9 cellular contexts compared by ENCODE assay signal in the genomic region with DNA sequence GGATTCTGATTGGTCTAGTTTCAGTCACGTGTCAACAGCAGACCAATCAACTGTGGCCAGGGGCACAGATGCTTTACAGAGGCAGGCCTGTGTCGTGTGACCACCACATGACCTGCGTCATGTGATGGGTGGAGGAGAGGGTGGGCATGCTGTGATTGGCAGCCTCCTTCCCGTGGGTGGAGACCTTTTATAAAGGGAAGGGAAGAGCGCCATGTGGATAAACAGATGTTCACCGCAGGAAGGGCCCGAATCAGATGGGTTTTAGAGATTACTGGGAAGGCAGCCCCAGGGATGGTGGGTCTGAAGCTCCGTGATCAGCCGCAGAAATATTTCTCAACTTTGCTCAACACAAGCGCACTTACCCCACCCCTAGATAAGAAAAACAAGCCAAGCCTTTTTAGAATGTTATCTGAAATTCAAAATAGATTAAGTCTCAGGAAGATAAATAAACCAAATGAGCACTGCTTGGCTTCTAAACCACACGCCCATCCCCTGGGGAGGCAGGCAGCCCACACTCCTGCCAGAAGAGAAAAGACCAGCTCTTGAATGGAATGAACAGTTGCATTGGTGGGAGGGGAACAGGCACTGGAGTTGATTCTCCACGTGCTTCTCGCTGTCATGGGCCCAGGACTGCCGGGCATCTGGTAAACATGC. TPM values are rescaled to one million over a fixed set of nuclear protein-coding genes. Genes with fewer than 3 reads are reported as not detected.
DNase-seq lines count a peak whose midpoint lies in the region; ATAC-seq and TF ChIP-seq lines count a peak whose summit lies in the region.
"Had no signal": no experiment of that assay in that cellular context is flagged by ENCODE, and none has a peak within 500 bp of the region (broad histone marks: within the 10 kb centered on the region; RNA-seq: fewer than 3 reads in every experiment).

No MANE protein-coding gene starts in this region.

- BruUV-seq in HCT116 (replicated peaks; lab: Mats Ljungman, UMichigan), result no TSS peak

- H3K4me3 ChIP-seq in HCT116 (replicated peaks in 1 of 2; ENCODE audit: low read depth in 1 of 2, low read length in 2 of 2), result no peak overlapping the region

- peaks cover 4 to 22% of the 10 kb centered on the region in 2 experiments; a peak in 2 of 4 replicates for H3K4me1 ChIP-seq in HCT116 (ENCODE audit: control insufficient read depth in 1 of 2, insufficient read depth in 2 of 2, low read length in 2 of 2)

- intact Hi-C loops in HCT116 (cut with micrococcal nuclease) (no loop called here), Right ventricle myocardium superior (cut with DNase I) (no loop called here)

- no peaks in the 10 kb centered on the region for H4K20me1 ChIP-seq in HCT116 (ENCODE audit: insufficient read depth)

- no peak overlapping the region for H3K27ac ChIP-seq in HCT116 (ENCODE audit: low read depth, low read length)

- no peak overlapping the region for H3K9ac ChIP-seq in HCT116 (ENCODE audit: low read length)

- POLR2A ChIA-PET in HCT116 (lab: Charles Lee), result no interaction called here

- no peaks in the 10 kb centered on the region for H3K36me3 ChIP-seq in HCT116 (ENCODE audit: control insufficient read depth in 1 of 2, insufficient read depth in 2 of 2, low read length in 2 of 2)

- peaks cover 14% of the 10 kb centered on the region for H3K4me1 Mint-ChIP-seq in stimulated activated effector memory CD8-positive, alpha-beta T cell treated with anti-CD3 and anti-CD28 coated beads, Interleukin-12 subunit alpha, Interleukin-12 subunit beta, amount 100 ng/mL, for 72 hours

- H3K27ac Mint-ChIP-seq in stimulated activated effector memory CD8-positive, alpha-beta T cell treated with anti-CD3 and anti-CD28 coated beads, Interleukin-12 subunit alpha, Interleukin-12 subunit beta, amount 100 ng/mL, for 72 hours, result peak overlapping the region; percentile 3

- H2AFZ ChIP-seq in HCT116 (ENCODE audit: low read depth, low read length, poor library complexity, severe bottlenecking), result no peak overlapping the region

- no peak overlapping the region for H3K4me2 ChIP-seq in HCT116 (ENCODE audit: low read length)

- no peak for TF ChIP-seq CTCF in HCT116 (IDR thresholded peaks at IDR 0.05 in 2 of 3, conservative IDR thresholded peaks at IDR 0.05 in 1 of 3; ENCODE audit: borderline replicate concordance in 1 of 3, insufficient read depth in 1 of 3, low read depth in 2 of 3, low read length in 2 of 3)

- H3K36me3 Mint-ChIP-seq in stimulated activated effector memory CD8-positive, alpha-beta T cell treated with anti-CD3 and anti-CD28 coated beads, Interleukin-12 subunit alpha, Interleukin-12 subunit beta, amount 100 ng/mL, for 72 hours, result no peaks in the 10 kb centered on the region

- H3K27me3 ChIP-seq in HCT116 (ENCODE audit: insufficient read depth, low read length), result no peaks in the 10 kb centered on the region

- no peaks in the 10 kb centered on the region for H3K9me3 ChIP-seq in HCT116 (ENCODE audit: control insufficient read depth in 1 of 2, insufficient read depth in 1 of 2, low read depth in 1 of 2, low read length in 2 of 2)

- no peak overlapping the region for H3K4me3 Mint-ChIP-seq in stimulated activated effector memory CD8-positive, alpha-beta T cell treated with anti-CD3 and anti-CD28 coated beads, Interleukin-12 subunit alpha, Interleukin-12 subunit beta, amount 100 ng/mL, for 72 hours
- H3K4me3 Mint-ChIP-seq: activated T-cell treated with anti-CD3 and anti-CD28 coated beads, Interleukin-2, amount 50 U/mL, for 4 hours had no signal

- RAD21 ChIA-PET in HCT116 (lab: Charles Lee; ENCODE audit: low non-redundant PET in 1 of 2, low total read pairs in 2 of 2, uncharacterized antibody in 2 of 2, unreplicated experiment in 2 of 2), result no interaction called here

- no peak for TF ChIP-seq POLR2A in HCT116 (IDR thresholded peaks at IDR 0.05; ENCODE audit: borderline replicate concordance, extremely low read depth, insufficient read depth, insufficient read length)

- TF ChIP-seq RAD21 in HCT116 (IDR thresholded peaks at IDR 0.05; ENCODE audit: low read depth), result no peak

- H3K9me2 ChIP-seq in HCT116 (ENCODE audit: insufficient read depth), result no peaks in the 10 kb centered on the region

- CTCF ChIA-PET in HCT116 (lab: Charles Lee), result no interaction called here

- H3K9me3 Mint-ChIP-seq in stimulated activated effector memory CD8-positive, alpha-beta T cell treated with anti-CD3 and anti-CD28 coated beads, Interleukin-12 subunit alpha, Interleukin-12 subunit beta, amount 100 ng/mL, for 72 hours, result no peaks in the 10 kb centered on the region
- H3K9me3 Mint-ChIP-seq: activated T-cell treated with anti-CD3 and anti-CD28 coated beads, Interleukin-2, amount 50 U/mL, for 4 hours had no signal

- ATAC-seq in HCT116 (peak; percentile 85), SK-N-SH treated with all-trans-retinoic acid at 6 μM for 48 hours (peak; percentile 71; the same call in 2 of the 3 replicates), Right ventricle myocardium superior (ENCODE audit: poor library complexity) (peak; percentile 76), GM21737 (IDR thresholded peaks at IDR 0.05; ENCODE audit: unreplicated experiment) (no peak)
- ATAC-seq in stimulated activated effector memory CD8-positive, alpha-beta T cell treated with anti-CD3 and anti-CD28 coated beads, Interleukin-12 subunit alpha, Interleukin-12 subunit beta, amount 100 ng/mL, for 72 hours, result no peak

- DNase-seq in HCT116 (ENCODE audit: low read depth, low spot score) (peak; percentile 18), Right ventricle myocardium superior (peak; percentile 80), NCI-H1417 treated with DMSO at 0.1 percent for 48 hours (lab: John Stamatoyannopoulos, UW) (no peak), NCI-H128 (lab: John Stamatoyannopoulos, UW; ENCODE audit: unreplicated experiment) (no peak)
- DNase-seq in stimulated activated effector memory CD8-positive, alpha-beta T cell treated with anti-CD3 and anti-CD28 coated beads, Interleukin-12 subunit alpha, Interleukin-12 subunit beta, amount 100 ng/mL, for 72 hours (ENCODE audit: low spot score in 2 of 2), result no peak
- DNase-seq in activated CD4-positive, alpha-beta T cell treated with anti-CD3 and anti-CD28 coated beads for 1 hour, result no peak
- DNase-seq: activated T-cell treated with anti-CD3 and anti-CD28 coated beads, Interleukin-2, amount 50 U/mL, for 4 hours had no signal

- no peaks in the 10 kb centered on the region for H3K79me2 ChIP-seq in HCT116 (ENCODE audit: insufficient read depth, low read length)

TF ChIP-seq in HCT116, 20 proteins besides CTCF, POLR2A, EP300 and RAD21 (continues in another document):
- TF ChIP-seq ELF1 (IDR thresholded peaks at IDR 0.05; ENCODE audit: borderline replicate concordance, low read depth) (no peak), EZH2phosphoT487 (IDR thresholded peaks at IDR 0.05; ENCODE audit: borderline replicate concordance) (no peak), YY1 (IDR thresholded peaks at IDR 0.05; ENCODE audit: extremely low read depth, insufficient replicate concordance, low read depth, low read length) (no peak), EGR1 (IDR thresholded peaks at IDR 0.05; ENCODE audit: low read depth) (no peak), SRF (IDR thresholded peaks at IDR 0.05; ENCODE audit: low read depth) (no peak), JUND (IDR thresholded peaks at IDR 0.05) (no peak), ZFX (IDR thresholded peaks at IDR 0.05) (no peak)
- TF ChIP-seq, protein P1, sequence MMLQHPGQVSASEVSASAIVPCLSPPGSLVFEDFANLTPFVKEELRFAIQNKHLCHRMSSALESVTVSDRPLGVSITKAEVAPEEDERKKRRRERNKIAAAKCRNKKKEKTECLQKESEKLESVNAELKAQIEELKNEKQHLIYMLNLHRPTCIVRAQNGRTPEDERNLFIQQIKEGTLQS (IDR thresholded peaks at IDR 0.05), result no peak

TF ChIP-seq in SK-N-SH treated with all-trans-retinoic acid at 6 μM for 48 hours, 23 proteins besides CTCF, POLR2A, EP300 and RAD21:
- TF ChIP-seq, protein P2, sequence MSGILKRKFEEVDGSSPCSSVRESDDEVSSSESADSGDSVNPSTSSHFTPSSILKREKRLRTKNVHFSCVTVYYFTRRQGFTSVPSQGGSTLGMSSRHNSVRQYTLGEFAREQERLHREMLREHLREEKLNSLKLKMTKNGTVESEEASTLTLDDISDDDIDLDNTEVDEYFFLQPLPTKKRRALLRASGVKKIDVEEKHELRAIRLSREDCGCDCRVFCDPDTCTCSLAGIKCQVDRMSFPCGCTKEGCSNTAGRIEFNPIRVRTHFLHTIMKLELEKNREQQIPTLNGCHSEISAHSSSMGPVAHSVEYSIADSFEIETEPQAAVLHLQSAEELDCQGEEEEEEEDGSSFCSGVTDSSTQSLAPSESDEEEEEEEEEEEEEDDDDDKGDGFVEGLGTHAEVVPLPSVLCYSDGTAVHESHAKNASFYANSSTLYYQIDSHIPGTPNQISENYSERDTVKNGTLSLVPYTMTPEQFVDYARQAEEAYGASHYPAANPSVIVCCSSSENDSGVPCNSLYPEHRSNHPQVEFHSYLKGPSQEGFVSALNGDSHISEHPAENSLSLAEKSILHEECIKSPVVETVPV (CRISPR knock-in tag; IDR thresholded peaks at IDR 0.05), result no peak
- TF ChIP-seq ZNF565 (CRISPR knock-in tag; conservative IDR thresholded peaks at IDR 0.05; ENCODE audit: low read depth) (no peak), ARNTL (CRISPR knock-in tag; IDR thresholded peaks at IDR 0.05; ENCODE audit: borderline replicate concordance, low read depth) (no peak), TCF4 (CRISPR knock-in tag; IDR thresholded peaks at IDR 0.05; ENCODE audit: borderline replicate concordance) (peak; percentile 70; the same call in 1 of the 2 replicates), BACH2 (CRISPR knock-in tag; IDR thresholded peaks at IDR 0.05; ENCODE audit: borderline replicate concordance) (no peak)
TF ChIP-seq in SK-N-SH treated with all-trans-retinoic acid at 6 μM for 48 hours: peak in this region for 1.

RNA-seq across cellular contexts. Expression of a gene that starts 43.6 kb away (rescaled TPM):
- total RNA-seq in HCT116 (2021; ENCODE audit: unreplicated experiment), result 0.66 TPM
- polyA plus RNA-seq in HCT116 (2012), result 0.38 and 0.75 TPM in 2 replicates
- total RNA-seq in Right ventricle myocardium superior, result not detected

Comparison
In these comparisons a context has a peak if more than half of its experiments do, and no peak if none do; other contexts are left out.
1. ATAC-seq: peak in HCT116 (single experiment), SK-N-SH treated with all-trans-retinoic acid at 6 μM for 48 hours (single experiment) and Right ventricle myocardium superior (single experiment); none in stimulated activated effector memory CD8-positive, alpha-beta T cell treated with anti-CD3 and anti-CD28 coated beads, Interleukin-12 subunit alpha, Interleukin-12 subunit beta, amount 100 ng/mL, for 72 hours (single experiment) and GM21737 (single experiment).
2. DNase-seq: peak in HCT116 (single experiment) and Right ventricle myocardium superior (single experiment); none in stimulated activated effector memory CD8-positive, alpha-beta T cell treated with anti-CD3 and anti-CD28 coated beads, Interleukin-12 subunit alpha, Interleukin-12 subunit beta, amount 100 ng/mL, for 72 hours (0 of 2), NCI-H1417 treated with DMSO at 0.1 percent for 48 hours (single experiment), NCI-H128 (single experiment) and activated CD4-positive, alpha-beta T cell treated with anti-CD3 and anti-CD28 coated beads for 1 hour (single experiment).